In genomic region chr6:99424761-99425646, GRCh38 we compare ENCODE assay signal across 8 cellular contexts.
A peak's percentile ranks its signal among the peaks of the same experiment; 100 is the strongest.
DNase-seq lines count a peak whose midpoint lies in the region; ATAC-seq, FAIRE-seq and TF ChIP-seq lines count a peak whose summit lies in the region.

Gene PNISR, minus strand, starts transcription at chr6:99425308. Its CDS starts 10,649 bp downstream, at chr6:99414659.

- TF ChIP-seq CTCF in AG09319 (IDR thresholded peaks at IDR 0.05; ENCODE audit: low read depth, low read length): no peak

- peak; percentile 91 for ATAC-seq in GM19035 (IDR thresholded peaks at IDR 0.05; ENCODE audit: unreplicated experiment)
- peak; percentile 88 for ATAC-seq in HG03354 (IDR thresholded peaks at IDR 0.05; ENCODE audit: poor library complexity, severe bottlenecking, unreplicated experiment)
- peak; percentile 91 for ATAC-seq in activated CD4-positive, CD25-positive, alpha-beta regulatory T cell treated with anti-CD3 and anti-CD28 coated beads, Interleukin-2, amount 50 U/mL, for 24 hours

- FAIRE-seq in islet of Langerhans (lab: Jason Lieb, UNC): peak; percentile 98

- DNase-seq in AG09319 (ENCODE audit: extremely low read depth, low read depth) (peak; percentile 97), NCI-H446 treated with DMSO at 0.1 percent for 48 hours (lab: John Stamatoyannopoulos, UW) (peak; percentile 97), cerebellar cortex (ENCODE audit: low spot score) (peak; percentile 99)
- peak; percentile 77 for DNase-seq in stimulated activated CD4-positive, alpha-beta T cell treated with anti-CD3 and anti-CD28 coated beads, Interleukin-12 subunit alpha, Interleukin-12 subunit beta, amount 100 ng/mL, for 4 hours

Comparison
In these comparisons a context has a peak if more than half of its experiments do, and no peak if none do; other contexts are left out.
1. Peak in every context shown above with its lines: DNase-seq and ATAC-seq.